In the genomic region with DNA sequence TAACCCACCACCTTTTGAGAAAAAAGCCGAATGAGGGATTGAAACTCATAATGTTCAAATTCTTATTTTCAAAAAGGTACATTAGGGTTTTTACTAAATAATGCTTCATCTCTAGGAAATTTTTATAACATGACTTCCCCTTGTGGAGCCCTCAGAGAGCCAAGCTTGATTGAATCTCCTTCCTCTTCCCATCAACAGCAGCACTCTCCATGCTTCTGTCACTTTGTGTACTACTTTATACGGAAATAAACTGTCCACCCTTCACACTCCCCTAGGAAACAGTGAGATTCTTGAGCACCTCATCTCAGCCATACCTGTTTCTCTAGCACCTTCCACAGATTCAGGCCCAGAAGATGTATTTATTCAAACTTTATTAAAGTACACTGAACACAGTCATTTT, we compare ENCODE assay signal across 2 cellular contexts.
TF ChIP-seq lines count a peak whose summit lies in the region.

No MANE protein-coding gene starts in this region.

TF ChIP-seq in A549, 52 proteins besides CTCF, POLR2A, EP300 and RAD21:
- TF ChIP-seq CBX2 (IDR thresholded peaks at IDR 0.05; ENCODE audit: borderline replicate concordance, low read depth): no peak
- no peak for TF ChIP-seq ZC3H11A (IDR thresholded peaks at IDR 0.05)
- TF ChIP-seq ZSCAN20 (CRISPR knock-in tag; IDR thresholded peaks at IDR 0.05): no peak
- no peak for TF ChIP-seq CHD4 (IDR thresholded peaks at IDR 0.05; ENCODE audit: borderline replicate concordance)
- TF ChIP-seq HOXA7 (CRISPR knock-in tag; IDR thresholded peaks at IDR 0.05): no peak
- TF ChIP-seq NR3C1 (IDR thresholded peaks at IDR 0.05): no peak
- no peak for TF ChIP-seq TFCP2L1 (CRISPR knock-in tag; IDR thresholded peaks at IDR 0.05)
- TF ChIP-seq NPAS2 (CRISPR knock-in tag; IDR thresholded peaks at IDR 0.05; ENCODE audit: borderline replicate concordance): no peak
- no peak for TF ChIP-seq HOXB13 (CRISPR knock-in tag; IDR thresholded peaks at IDR 0.05; ENCODE audit: low read depth)
- no peak for TF ChIP-seq HDAC2 (IDR thresholded peaks at IDR 0.05)
- TF ChIP-seq SMC3 (IDR thresholded peaks at IDR 0.05): no peak
- TF ChIP-seq MAX (IDR thresholded peaks at IDR 0.05): no peak
- TF ChIP-seq FOSL2 (IDR thresholded peaks at IDR 0.05): no peak
- no peak for TF ChIP-seq FOSL2 (CRISPR knock-in tag; IDR thresholded peaks at IDR 0.05)
- TF ChIP-seq ZNF302 (CRISPR knock-in tag; IDR thresholded peaks at IDR 0.05): no peak
TF ChIP-seq in A549: peak in this region for 0.

TF ChIP-seq in GM12891, 5 proteins besides CTCF, POLR2A, EP300 and RAD21:
- TF ChIP-seq POLR2AphosphoS5 (IDR thresholded peaks at IDR 0.05; ENCODE audit: low read depth, low read length): no peak
- TF ChIP-seq PAX5 (IDR thresholded peaks at IDR 0.05; ENCODE audit: insufficient read depth, low read length, severe bottlenecking): no peak
- no peak for TF ChIP-seq SPI1 (IDR thresholded peaks at IDR 0.05; ENCODE audit: low read depth, low read length)
- no peak for TF ChIP-seq TAF1 (IDR thresholded peaks at IDR 0.05; ENCODE audit: low read depth, low read length)
- TF ChIP-seq POU2F2 (IDR thresholded peaks at IDR 0.05; ENCODE audit: low read depth, low read length): no peak
